Comparison of ENCODE assay signal across 21 cellular contexts in genomic region chr7:157522189-157522588, GRCh38.
DNase-seq lines count a peak whose midpoint lies in the region; ATAC-seq and TF ChIP-seq lines count a peak whose summit lies in the region.
"Had no signal": no experiment of that assay in that cellular context is flagged by ENCODE, and none has a peak within 500 bp of the region (broad histone marks: within the 10 kb centered on the region; RNA-seq: fewer than 3 reads in every experiment).

No MANE protein-coding gene starts in this region.

- no peaks in the 10 kb centered on the region for H3K36me3 Mint-ChIP-seq in neural crest cell (ENCODE audit: low read depth)
- H3K36me3 Mint-ChIP-seq: CD4-positive, CD25-positive, alpha-beta regulatory T cell; memory B cell had no signal

- no peaks in the 10 kb centered on the region for H3K27me3 Mint-ChIP-seq in neural crest cell (ENCODE audit: low read depth)
- H3K27me3 Mint-ChIP-seq: CD4-positive, CD25-positive, alpha-beta regulatory T cell had no signal

- H3K27ac ChIP-seq in mesendoderm (ENCODE audit: low read depth, low read length) = no peak overlapping the region
- H3K27ac ChIP-seq: colonic mucosa, gastroesophageal sphincter, SK-N-MC had no signal

- no peak overlapping the region for H3K4me2 ChIP-seq in mesendoderm (ENCODE audit: low read length)

- no peak overlapping the region for H3K56ac ChIP-seq in mesendoderm (ENCODE audit: low read length)

- H2BK120ac ChIP-seq in mesendoderm (ENCODE audit: low read depth, low read length) = no peak overlapping the region

- peak overlapping the region; percentile 57 for H3K27ac Mint-ChIP-seq in neural crest cell (ENCODE audit: unreplicated experiment)
- H3K27ac Mint-ChIP-seq: memory B cell; stimulated activated naive B cell treated with anti-CD40 and anti-IgM and Interleukin-4, amounts not matched to agents 10 μg/mL and 1 μg/mL and 100 μg/mL, for 72 hours; T-helper 1 cell treated with Interleukin-12 subunit alpha and Interleukin-12 subunit beta and Interleukin-4 antibody, amounts not matched to agents 30 μg/mL and 1 μg/mL, for 36 hours had no signal

- no peak overlapping the region for H3K18ac ChIP-seq in mesendoderm (ENCODE audit: low read length)

- WGBS in mesendoderm (ENCODE audit: extremely low coverage, insufficient coverage, low lambda C conversion rate) = no CpG with 5 or more reads among the region's 18 CpGs

- ATAC-seq in left ventricle myocardium superior = no peak
- ATAC-seq in left cardiac atrium = no peak
- ATAC-seq: gastroesophageal sphincter; stimulated activated naive B cell treated with anti-CD40 and anti-IgM and Interleukin-4, amounts not matched to agents 10 μg/mL and 1 μg/mL and 100 μg/mL, for 72 hours had no signal

- no peak overlapping the region for H3K4me3 Mint-ChIP-seq in neural crest cell
- H3K4me3 Mint-ChIP-seq: CD4-positive, CD25-positive, alpha-beta regulatory T cell; memory B cell; stimulated activated naive B cell treated with anti-CD40 and anti-IgM and Interleukin-4, amounts not matched to agents 10 μg/mL and 1 μg/mL and 100 μg/mL, for 72 hours; T-helper 1 cell treated with Interleukin-12 subunit alpha and Interleukin-12 subunit beta and Interleukin-4 antibody, amounts not matched to agents 30 μg/mL and 1 μg/mL, for 36 hours had no signal

- H3K9ac ChIP-seq in mesendoderm (ENCODE audit: low read length) = no peak overlapping the region

- H3K4ac ChIP-seq in mesendoderm (ENCODE audit: low read depth, low read length) = no peak overlapping the region

- no peak overlapping the region for H3K4me3 ChIP-seq in mesendoderm (ENCODE audit: low read length)
- H3K4me3 ChIP-seq: colonic mucosa, gastroesophageal sphincter, SK-N-MC had no signal

- H3K79me2 ChIP-seq in mesendoderm (ENCODE audit: control insufficient read depth, insufficient read depth, low read length) = no peaks in the 10 kb centered on the region

- H3K79me1 ChIP-seq in mesendoderm (ENCODE audit: low read length) = no peaks in the 10 kb centered on the region

- H3K36me3 ChIP-seq in mesendoderm (ENCODE audit: control insufficient read depth, insufficient read depth, low read length) = no peaks in the 10 kb centered on the region
- H3K36me3 ChIP-seq: colonic mucosa, gastroesophageal sphincter had no signal

- H3K23ac ChIP-seq in mesendoderm (ENCODE audit: low read length) = no peak overlapping the region

- peak; percentile 8 for DNase-seq in left ventricle myocardium superior
- no peak for DNase-seq in left cardiac atrium
- DNase-seq in activated CD8-positive, alpha-beta memory T cell treated with anti-CD3 and anti-CD28 coated beads, Interleukin-2, amount 50 U/mL, for 4 hours = peak; percentile 5
- DNase-seq in neural crest cell (ENCODE audit: low read depth, low spot score) = no peak
- no peak for DNase-seq in mesendoderm
- DNase-seq in AG20443 (ENCODE audit: low spot score) = no peak
- no peak for DNase-seq in SIG-M5 (lab: John Stamatoyannopoulos, UW)
- DNase-seq: amniotic stem cell; CD4-positive, CD25-positive, alpha-beta regulatory T cell; colonic mucosa; HCEC 1CT; Karpas-422; kidney; NCI-H1694 treated with DMSO at 0.1 percent for 48 hours; NCI-H526 treated with DMSO at 0.1 percent for 48 hours; stimulated activated CD4-positive, alpha-beta T cell treated with anti-CD3 and anti-CD28 coated beads, Interleukin-4, amount 100 ng/mL, for 24 hours; stimulated activated naive B cell treated with anti-CD40 and anti-IgM and Interleukin-4, amounts not matched to agents 10 μg/mL and 1 μg/mL and 100 μg/mL, for 72 hours had no signal

- H2BK5ac ChIP-seq in mesendoderm (ENCODE audit: low read length) = no peak overlapping the region

- no peak overlapping the region for H2BK15ac ChIP-seq in mesendoderm (replicated peaks; ENCODE audit: low read depth)

- no peak overlapping the region for H2AK5ac ChIP-seq in mesendoderm (ENCODE audit: low read length)

- no peaks in the 10 kb centered on the region for H3K4me1 ChIP-seq in mesendoderm (ENCODE audit: control insufficient read depth, low read depth, low read length)
- H3K4me1 ChIP-seq: colonic mucosa, gastroesophageal sphincter had no signal

- no peak for TF ChIP-seq CTCF in neural crest cell (conservative IDR thresholded peaks at IDR 0.05)

- intact Hi-C loops in left ventricle myocardium superior (cut with micrococcal nuclease) = no loop called here
- intact Hi-C loops in left cardiac atrium (cut with DNase I) = no loop called here

- H3K9me3 Mint-ChIP-seq in neural crest cell = no peaks in the 10 kb centered on the region
- H3K9me3 Mint-ChIP-seq: CD4-positive, CD25-positive, alpha-beta regulatory T cell; T-helper 1 cell treated with Interleukin-12 subunit alpha and Interleukin-12 subunit beta and Interleukin-4 antibody, amounts not matched to agents 30 μg/mL and 1 μg/mL, for 36 hours had no signal

- no peak overlapping the region for H4K8ac ChIP-seq in mesendoderm (ENCODE audit: low read depth, low read length)

- H3K4me1 Mint-ChIP-seq in neural crest cell = peaks cover 27% of the 10 kb centered on the region

- no peak overlapping the region for H4K5ac ChIP-seq in mesendoderm (ENCODE audit: low read length)

- no peaks in the 10 kb centered on the region for H3K27me3 ChIP-seq in mesendoderm (ENCODE audit: insufficient read depth, low read length, poor library complexity)
- H3K27me3 ChIP-seq: colonic mucosa had no signal

Comparison
In these comparisons a context has a peak if more than half of its experiments do, and no peak if none do; other contexts are left out.
1. DNase-seq: peak in left ventricle myocardium superior (single experiment) and activated CD8-positive, alpha-beta memory T cell treated with anti-CD3 and anti-CD28 coated beads, Interleukin-2, amount 50 U/mL, for 4 hours (single experiment); none in left cardiac atrium (single experiment), neural crest cell (single experiment), mesendoderm (single experiment), AG20443 (single experiment) and SIG-M5 (single experiment).